8 cellular contexts compared by ENCODE assay signal in the genomic region with DNA sequence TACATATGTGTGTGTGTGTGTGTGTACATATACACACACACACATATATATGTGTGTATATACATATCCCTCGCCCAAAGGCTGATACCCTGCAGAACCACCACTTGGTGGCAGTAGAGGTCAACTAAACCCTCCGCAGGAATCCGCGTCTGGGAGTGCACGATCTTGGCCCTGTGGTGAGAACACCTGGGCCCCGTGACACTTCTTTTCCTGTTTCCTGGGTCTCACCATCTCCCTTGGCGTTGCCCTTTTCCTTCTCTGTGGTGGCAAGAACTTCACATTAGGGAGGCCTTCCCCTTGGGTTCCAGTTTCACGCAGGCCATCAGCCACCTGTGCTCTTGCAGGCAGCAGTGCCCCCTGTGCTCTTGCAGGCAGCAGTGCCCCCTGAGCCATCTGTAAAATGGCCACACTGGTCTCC. TPM values are rescaled to one million over a fixed set of nuclear protein-coding genes. Genes with fewer than 3 reads are reported as not detected.
DNase-seq lines count a peak whose midpoint lies in the region; ATAC-seq and TF ChIP-seq lines count a peak whose summit lies in the region.

No MANE protein-coding gene starts in this region.

- ATAC-seq in HG02642 (IDR thresholded peaks at IDR 0.05; ENCODE audit: poor library complexity, unreplicated experiment) (peak; percentile 84), T-cell (replicated peaks in 1 of 4) (peak; percentile 82 to 88 (median 84))

- WGBS in iPS DF 6.9 (ENCODE audit: insufficient coverage, insufficient read length) = no CpG with 5 or more reads among the region's 8 CpGs

- DNase-seq in DMS79 treated with DMSO at 0.1 percent for 48 hours (lab: John Stamatoyannopoulos, UW) (peak; percentile 21), DMS79 (lab: John Stamatoyannopoulos, UW) (no peak), NCI-H1092 (lab: John Stamatoyannopoulos, UW) (peak; percentile 23), T-cell (peak in 33 of 34 experiments; percentile 16 to 61 (median 41)), ascending aorta (ENCODE audit: low spot score in 2 of 2) (no peak), iPS DF 6.9 (ENCODE audit: low read depth, low spot score) (peak; percentile 60)
- peak; percentile 24 to 52 for DNase-seq in stimulated activated CD4-positive, alpha-beta T cell treated with anti-CD3 and anti-CD28 coated beads, Interleukin-12 subunit alpha, Interleukin-12 subunit beta, amount 100 ng/mL, for 24 hours (ENCODE audit: low read depth in 2 of 2)

- peak; percentile 67 to 79 (median 71) for TF ChIP-seq CTCF in ascending aorta (IDR thresholded peaks at IDR 0.05)

- H3K4me1 ChIP-seq in ascending aorta (no peaks in the 10 kb centered on the region), iPS DF 6.9 (ENCODE audit: control insufficient read depth, insufficient read depth, low read length) (peaks cover 5% of the 10 kb centered on the region; the same call in 1 of the 2 replicates)

- H3K36me3 Mint-ChIP-seq in T-cell = no peaks in the 10 kb centered on the region

- peak overlapping the region in 2 of 3 donors; percentile 30 to 46 for H3K4me3 Mint-ChIP-seq in T-cell

- H3K9me3 ChIP-seq in ascending aorta (no peaks in the 10 kb centered on the region), iPS DF 6.9 (ENCODE audit: control insufficient read depth, insufficient read depth, low read length) (no peaks in the 10 kb centered on the region)

- intact Hi-C loops in ascending aorta (cut with DNase I) = loop anchor here (1.0 to 5.0 kb wide), 2 partner anchors 195 to 325 kb away; no protein-coding TSS in a partner anchor

- CTCF ChIA-PET in T-cell (lab: Charles Lee) = interaction anchor here (0.9 to 2.4 kb wide), 4 partner anchors 195 to 324 kb away, joined by 3 to 7 read pairs (median 4); no protein-coding TSS in a partner anchor

- H3K27me3 Mint-ChIP-seq in T-cell = peaks cover 6 to 19% of the 10 kb centered on the region in 2 donors

- no peaks in the 10 kb centered on the region for H3K27me3 ChIP-seq in ascending aorta
- no peaks in the 10 kb centered on the region; the same call in 1 of the 2 replicates for H3K27me3 ChIP-seq in iPS DF 6.9 (ENCODE audit: control insufficient read depth, insufficient read depth, low read length)

- POLR2A ChIA-PET in T-cell (lab: Charles Lee) = interaction anchor here in 1 of 2 donors (0.6 kb wide), 1 partner anchor 53 kb away, joined by 3 read pairs; no protein-coding TSS in a partner anchor

- H3K4me3 ChIP-seq in ascending aorta = no peak overlapping the region
- H3K4me3 ChIP-seq in iPS DF 6.9 (ENCODE audit: low read length) = no peak overlapping the region

- H3K27ac Mint-ChIP-seq in T-cell = no peak overlapping the region

- no peak overlapping the region for H3K27ac ChIP-seq in ascending aorta
- H3K27ac ChIP-seq in iPS DF 6.9 (ENCODE audit: low read length) = no peak overlapping the region

- H3K9me3 Mint-ChIP-seq in T-cell = no peaks in the 10 kb centered on the region

- H3K4me1 Mint-ChIP-seq in T-cell = peaks cover 7 to 17% (median 11%) of the 10 kb centered on the region in 3 donors

- no peaks in the 10 kb centered on the region for H3K36me3 ChIP-seq in ascending aorta
- no peaks in the 10 kb centered on the region for H3K36me3 ChIP-seq in iPS DF 6.9 (ENCODE audit: control insufficient read depth, insufficient read depth, low read length)

RNA-seq across cellular contexts. Expression of a gene that starts 8.2 kb away (rescaled TPM):
- total RNA-seq in T-cell (not detected), ascending aorta (not detected)

RNA-seq across cellular contexts. Expression of a gene that starts 53.0 kb away (rescaled TPM):
- not detected for total RNA-seq in T-cell
- not detected for total RNA-seq in ascending aorta

Comparison
In these comparisons a context has a peak if more than half of its experiments do, and no peak if none do; other contexts are left out.
1. DNase-seq: peak in DMS79 treated with DMSO at 0.1 percent for 48 hours (single experiment), NCI-H1092 (single experiment), T-cell (33 of 34), iPS DF 6.9 (single experiment) and stimulated activated CD4-positive, alpha-beta T cell treated with anti-CD3 and anti-CD28 coated beads, Interleukin-12 subunit alpha, Interleukin-12 subunit beta, amount 100 ng/mL, for 24 hours (2 of 2); none in DMS79 (single experiment) and ascending aorta (0 of 2).